ENCODE assay signal across 8 cellular contexts in genomic region chr2:145563752-145564615, GRCh38.
DNase-seq lines count a peak whose midpoint lies in the region; ATAC-seq and TF ChIP-seq lines count a peak whose summit lies in the region.
"Had no signal": no experiment of that assay in that cellular context is flagged by ENCODE, and none has a peak within 500 bp of the region (broad histone marks: within the 10 kb centered on the region; RNA-seq: fewer than 3 reads in every experiment).

No MANE protein-coding gene starts in this region.

- no peak for TF ChIP-seq POLR2A in suprapubic skin (IDR thresholded peaks at IDR 0.05)

- peaks cover 11% of the 10 kb centered on the region for H3K4me1 ChIP-seq in suprapubic skin

- no peak for TF ChIP-seq EP300 in suprapubic skin (IDR thresholded peaks at IDR 0.05)

- H3K4me3 ChIP-seq in suprapubic skin (no peak overlapping the region), foreskin fibroblast (ENCODE audit: low read depth in 1 of 2, low read length in 2 of 2) (no peak overlapping the region)

- no peaks in the 10 kb centered on the region for H3K36me3 ChIP-seq in suprapubic skin

- no peaks in the 10 kb centered on the region for H3K9me3 ChIP-seq in suprapubic skin

- TF ChIP-seq CTCF in suprapubic skin (IDR thresholded peaks at IDR 0.05), result no peak
- TF ChIP-seq CTCF in foreskin fibroblast (IDR thresholded peaks at IDR 0.05; ENCODE audit: low read depth, low read length), result no peak

- WGBS in suprapubic skin, result 43% methylated on average over 7 of the region's 7 CpGs

- DNase-seq in NCI-H1417 (lab: John Stamatoyannopoulos, UW) (peak; percentile 39 to 89 (median 59)), SHP77 (lab: John Stamatoyannopoulos, UW) (peak; percentile 52 to 60), iPS-NIHi7 (ENCODE audit: extremely low spot score) (peak; percentile 8), suprapubic skin (ENCODE audit: low spot score in 2 of 2) (no peak), occipital lobe (lab: John Stamatoyannopoulos, UW) (no peak), foreskin fibroblast (no peak)
- DNase-seq: activated gamma-delta T cell treated with Interleukin-2 at 50 U/mL for 16 hours had no signal

- no peaks in the 10 kb centered on the region for H3K27me3 ChIP-seq in suprapubic skin

- ATAC-seq in HG03469 (IDR thresholded peaks at IDR 0.05; ENCODE audit: unreplicated experiment), result no peak

- H3K27ac ChIP-seq in suprapubic skin, result peak overlapping the region; percentile 64

Comparison
In these comparisons a context has a peak if more than half of its experiments do, and no peak if none do; other contexts are left out.
1. DNase-seq: peak in NCI-H1417 (3 of 3), SHP77 (2 of 2) and iPS-NIHi7 (single experiment); none in suprapubic skin (0 of 2), occipital lobe (single experiment) and foreskin fibroblast (0 of 2).